ENCODE assay signal across 8 cellular contexts in the genomic region with DNA sequence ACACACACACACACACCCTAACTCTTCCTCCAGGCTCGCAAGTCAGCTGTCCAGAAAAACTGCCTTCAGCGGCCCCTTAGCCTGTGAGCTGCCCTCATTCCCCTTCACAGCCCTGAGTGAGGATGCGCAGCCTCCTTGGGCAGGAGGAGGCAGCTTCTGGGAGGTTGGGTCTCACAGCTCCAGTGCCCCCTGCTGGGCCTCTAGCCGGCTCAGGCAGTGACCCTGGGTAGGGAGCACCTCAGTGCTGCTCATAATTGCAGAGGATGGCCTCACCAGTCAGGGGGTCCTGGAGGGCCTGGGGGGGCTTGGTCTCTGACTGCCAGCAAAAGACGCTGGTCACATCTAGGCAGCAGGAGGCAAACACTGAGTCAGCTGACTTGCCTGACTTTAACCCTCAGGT. TPM values are rescaled to one million over a fixed set of nuclear protein-coding genes. Genes with fewer than 3 reads are reported as not detected.
DNase-seq lines count a peak whose midpoint lies in the region; ATAC-seq and TF ChIP-seq lines count a peak whose summit lies in the region.

No MANE protein-coding gene starts in this region.

- no peaks in the 10 kb centered on the region for H3K36me3 ChIP-seq in parathyroid adenoma (ENCODE audit: control insufficient read depth, insufficient read depth, low read length)

- no peaks in the 10 kb centered on the region for H3K79me2 ChIP-seq in parathyroid adenoma

- no peaks in the 10 kb centered on the region for H3K4me1 ChIP-seq in parathyroid adenoma

- no peaks in the 10 kb centered on the region for H3K9me3 Mint-ChIP-seq in effector memory CD8-positive, alpha-beta T cell
- H3K9me3 Mint-ChIP-seq in immature natural killer cell: no peaks in the 10 kb centered on the region

- no peaks in the 10 kb centered on the region for H3K9me3 ChIP-seq in parathyroid adenoma (ENCODE audit: control insufficient read depth, low read length)

- peaks cover 0 to 6% of the 10 kb centered on the region in 2 donors for H3K4me1 Mint-ChIP-seq in effector memory CD8-positive, alpha-beta T cell (ENCODE audit: low read depth in 2 of 2)
- peaks cover 2 to 5% of the 10 kb centered on the region in 2 donors for H3K4me1 Mint-ChIP-seq in immature natural killer cell

- intact Hi-C loops in dorsolateral prefrontal cortex (cut with DNase I): no loop called here

- no peak for ATAC-seq in HG03039 (IDR thresholded peaks at IDR 0.05; ENCODE audit: unreplicated experiment)
- no peak for ATAC-seq in effector memory CD8-positive, alpha-beta T cell (replicated peaks)
- ATAC-seq in HG03565 (IDR thresholded peaks at IDR 0.05; ENCODE audit: unreplicated experiment): no peak

- H3K27ac ChIP-seq in dorsolateral prefrontal cortex (peak overlapping the region in 3 of 59 donors; percentile 52 to 68 (median 57)), parathyroid adenoma (no peak overlapping the region)

- H3K9ac ChIP-seq in parathyroid adenoma: no peak overlapping the region

- H3K4me2 ChIP-seq in parathyroid adenoma (ENCODE audit: low read length): no peak overlapping the region

- H3K27me3 ChIP-seq in dorsolateral prefrontal cortex: peaks cover 0 to 17% (median 9%) of the 10 kb centered on the region in 45 donors
- peaks cover 3% of the 10 kb centered on the region for H3K27me3 ChIP-seq in parathyroid adenoma (ENCODE audit: control insufficient read depth, insufficient read depth, low read length)

- DNase-seq in ELF-1 (ENCODE audit: low read depth, low spot score) (peak; percentile 71), NAMALWA (ENCODE audit: low spot score) (peak; percentile 44), dorsolateral prefrontal cortex (peak in 3 of 10 donors; percentile 12 to 53 (median 30)), immature natural killer cell (no peak)
- no peak for DNase-seq in effector memory CD8-positive, alpha-beta T cell

- H3K27ac Mint-ChIP-seq in effector memory CD8-positive, alpha-beta T cell: no peak overlapping the region
- H3K27ac Mint-ChIP-seq in immature natural killer cell: no peak overlapping the region

- peaks cover 60 to 64% of the 10 kb centered on the region in 2 donors for H3K27me3 Mint-ChIP-seq in effector memory CD8-positive, alpha-beta T cell
- peaks cover 5 to 22% (median 12%) of the 10 kb centered on the region in 3 donors for H3K27me3 Mint-ChIP-seq in immature natural killer cell (ENCODE audit: low read depth in 3 of 3)

- H2AFZ ChIP-seq in parathyroid adenoma: peak overlapping the region; percentile 86

- no peak overlapping the region for H3K4me3 Mint-ChIP-seq in effector memory CD8-positive, alpha-beta T cell
- no peak overlapping the region for H3K4me3 Mint-ChIP-seq in immature natural killer cell

- no peaks in the 10 kb centered on the region for H3K36me3 Mint-ChIP-seq in effector memory CD8-positive, alpha-beta T cell (ENCODE audit: insufficient read depth)
- peaks cover 0 to 5% (median 0%) of the 10 kb centered on the region in 3 donors for H3K36me3 Mint-ChIP-seq in immature natural killer cell

- TF ChIP-seq CTCF in dorsolateral prefrontal cortex (IDR thresholded peaks at IDR 0.05 in 54 of 56, conservative IDR thresholded peaks at IDR 0.05 in 2 of 56; ENCODE audit: low read depth in 1 of 56, partially characterized antibody in 56 of 56) (peak in 14 of 56 donors; percentile 7 to 29 (median 14)), parathyroid adenoma (IDR thresholded peaks at IDR 0.05) (no peak)

- H3K4me3 ChIP-seq in dorsolateral prefrontal cortex: peak overlapping the region in 58 of 59 donors; percentile 22 to 75 (median 59)
- no peak overlapping the region for H3K4me3 ChIP-seq in parathyroid adenoma (ENCODE audit: low read depth, low read length)

RNA-seq across cellular contexts. Expression of a gene that starts 43.7 kb away (rescaled TPM):
- 10 to 100 TPM; 15.4 to 66.1 (median 37.2) TPM for total RNA-seq in dorsolateral prefrontal cortex
- 1 to 10 TPM; 1.8 to 3.2 (median 2.1) TPM for polyA plus RNA-seq in immature natural killer cell

RNA-seq across cellular contexts. Expression of a gene that starts 44.1 kb away (rescaled TPM):
- 10 to 100 TPM in 118 of 120 experiments, 1 to 10 TPM in 2; 7.9 to 35.1 (median 17.4) TPM for total RNA-seq in dorsolateral prefrontal cortex
- under 1 TPM; 0.27 to 0.81 (median 0.70) TPM for polyA plus RNA-seq in immature natural killer cell

RNA-seq across cellular contexts. Expression of a gene that starts 59.7 kb away (rescaled TPM):
- total RNA-seq in dorsolateral prefrontal cortex: 10 to 100 TPM in 119 of 120 experiments, 1 to 10 TPM in 1; 7.9 to 37.1 (median 22.1) TPM
- 10 to 100 TPM in 1 of 3 donors, 1 to 10 TPM in 2; 6.2 to 16.3 (median 7.3) TPM for polyA plus RNA-seq in immature natural killer cell

Comparison
In these comparisons a context has a peak if more than half of its experiments do, and no peak if none do; other contexts are left out.
1. DNase-seq: peak in ELF-1 (single experiment) and NAMALWA (single experiment); none in effector memory CD8-positive, alpha-beta T cell (0 of 3) and immature natural killer cell (0 of 3).